8 cellular contexts compared by ENCODE assay signal in the genomic region with DNA sequence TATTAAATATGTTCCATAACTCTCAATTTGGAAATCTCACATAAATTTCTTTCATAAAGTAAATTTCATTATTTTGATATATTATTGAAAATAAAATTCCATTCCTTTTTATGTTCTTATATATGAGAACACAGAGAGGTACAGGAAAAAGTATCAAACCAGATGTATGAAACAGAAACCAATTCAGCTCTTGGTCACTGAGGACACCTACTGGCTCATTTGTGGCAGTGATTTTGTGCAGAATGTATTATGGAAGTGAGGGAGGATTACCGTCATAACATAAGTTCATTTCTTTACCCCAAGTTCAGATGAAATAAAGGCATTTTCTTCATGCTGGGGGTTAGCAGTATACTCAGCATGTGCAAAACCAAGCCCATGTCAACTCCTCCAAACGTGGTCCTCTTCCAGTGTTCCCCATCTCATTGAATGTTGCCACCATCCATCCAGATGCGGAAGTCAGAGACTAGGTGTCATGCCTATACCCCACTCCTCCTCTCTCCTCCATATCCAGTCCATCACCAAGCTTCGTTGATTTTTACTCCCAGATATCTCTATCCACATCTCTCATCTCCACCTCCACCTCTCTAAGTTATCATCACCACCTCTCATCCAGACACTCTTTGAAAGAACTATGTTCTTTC. TPM values are rescaled to one million over a fixed set of nuclear protein-coding genes. Genes with fewer than 3 reads are reported as not detected.
DNase-seq lines count a peak whose midpoint lies in the region; ATAC-seq and TF ChIP-seq lines count a peak whose summit lies in the region.

No MANE protein-coding gene starts in this region.

- H3K4me3 ChIP-seq in WI38 (ENCODE audit: low read depth, low read length): no peak overlapping the region
- no peak overlapping the region for H3K4me3 ChIP-seq in prostate gland

- no peak for TF ChIP-seq POLR2A in prostate gland (IDR thresholded peaks at IDR 0.05)

- H3K27ac ChIP-seq in prostate gland: no peak overlapping the region

- no peaks in the 10 kb centered on the region for H3K4me1 ChIP-seq in prostate gland (replicated peaks)

- no peaks in the 10 kb centered on the region for H3K9me3 ChIP-seq in prostate gland

- peak; percentile 78 for TF ChIP-seq CTCF in WI38 (IDR thresholded peaks at IDR 0.05; ENCODE audit: low read depth, low read length)
- TF ChIP-seq CTCF in prostate gland (IDR thresholded peaks at IDR 0.05): peak; percentile 32 to 92 (median 80)

- WGBS in prostate gland: 40% methylated on average over 4 of the region's 4 CpGs

- no peak for ATAC-seq in GM18870 (IDR thresholded peaks at IDR 0.05; ENCODE audit: unreplicated experiment)

- H3K36me3 ChIP-seq in prostate gland: no peaks in the 10 kb centered on the region

- peak; percentile 34 for DNase-seq in SIG-M5 treated with dmso at 0.1 percent for 504 hours (lab: John Stamatoyannopoulos, UW; ENCODE audit: unreplicated experiment)
- no peak for DNase-seq in SIG-M5 (lab: John Stamatoyannopoulos, UW)
- DNase-seq in HCEC 1CT: peak; percentile 72
- DNase-seq in NCI-H2029 treated with DMSO at 0.1 percent for 48 hours (lab: John Stamatoyannopoulos, UW): peak; percentile 57
- DNase-seq in germinal center (ENCODE audit: low spot score): peak; percentile 4
- peak; percentile 24 for DNase-seq in prostate gland (ENCODE audit: low spot score)

- H3K27me3 ChIP-seq in prostate gland (replicated peaks; ENCODE audit: insufficient read depth): no peaks in the 10 kb centered on the region

- intact Hi-C loops in prostate gland (cut with DNase I): no loop called here

RNA-seq across cellular contexts. Expression of a gene that starts 41.7 kb away (rescaled TPM):
- 10 to 100 TPM; 18.5 to 40.1 TPM for total RNA-seq in prostate gland

RNA-seq across cellular contexts. Expression of a gene that starts 47.5 kb away (rescaled TPM):
- 1 to 10 TPM; 5.2 to 9.7 TPM for total RNA-seq in prostate gland

RNA-seq across cellular contexts. Expression of a gene that starts 55.1 kb away (rescaled TPM):
- total RNA-seq in prostate gland: 100 to 1,000 TPM; 102 to 108 TPM
